10 cellular contexts compared by ENCODE assay signal in the genomic region with DNA sequence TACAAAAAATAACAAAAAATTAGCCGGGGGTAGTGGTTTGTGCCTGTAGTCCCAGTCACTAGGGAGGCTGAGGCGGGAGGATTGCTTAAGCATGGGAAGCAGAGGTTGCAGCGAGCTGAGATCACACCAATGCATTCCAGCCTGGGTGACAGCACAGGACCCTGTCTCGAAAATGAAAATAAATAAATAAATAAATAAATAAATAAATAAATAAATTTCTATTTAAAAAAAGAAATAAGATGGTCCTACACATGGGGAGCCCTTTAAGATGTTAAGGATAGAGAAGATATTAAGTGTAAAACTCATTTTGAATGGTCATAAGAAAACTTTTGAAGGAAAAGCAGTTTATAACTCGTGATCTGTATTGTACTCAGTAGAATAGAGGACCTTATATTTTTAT.
"Had no signal": no experiment of that assay in that cellular context is flagged by ENCODE, and none has a peak within 500 bp of the region (broad histone marks: within the 10 kb centered on the region; RNA-seq: fewer than 3 reads in every experiment).

No MANE protein-coding gene starts in this region.

- H3K27me3 Mint-ChIP-seq: IgD-negative memory B cell had no signal

- H3K27ac Mint-ChIP-seq: GM23338, H9, HFFc6, IgD-negative memory B cell had no signal

- H3K27ac ChIP-seq: HL-60 had no signal

- H3K9me3 Mint-ChIP-seq: GM23338, H9, HFFc6, IgD-negative memory B cell had no signal

- DNase-seq: H9, HCEC 1CT, HFFc6, KBM-7 had no signal

- ATAC-seq: GM23338, HepG2 had no signal

- H3K4me3 ChIP-seq: GM23338 had no signal

- H3K4me2 ChIP-seq: GM23338 had no signal

- H3K4me3 Mint-ChIP-seq: GM23338, H9, HFFc6, IgD-negative memory B cell had no signal

- H3K4me1 Mint-ChIP-seq: GM23338 had no signal

- FAIRE-seq: H1, H54, HepG2 had no signal
